ENCODE assay signal across 8 cellular contexts in the genomic region with DNA sequence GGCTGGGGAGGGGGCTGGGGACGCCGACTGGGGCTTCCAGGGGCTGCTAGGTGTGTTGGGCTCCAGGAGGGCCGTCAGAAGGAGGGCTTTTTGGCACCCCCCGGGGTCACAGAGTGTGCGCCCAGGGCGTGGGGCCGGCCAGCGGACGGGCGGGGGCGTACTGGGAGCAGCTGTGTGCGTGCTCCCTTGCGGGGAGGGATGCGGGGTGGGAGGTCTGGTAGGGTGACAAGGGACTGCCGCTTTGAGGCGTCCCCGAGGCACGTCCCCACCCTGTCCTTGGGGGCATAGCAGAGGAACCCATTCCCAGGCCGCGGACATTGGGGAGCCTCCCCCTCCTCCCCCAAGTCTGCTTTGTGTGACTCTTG. TPM values are rescaled to one million over a fixed set of nuclear protein-coding genes. Genes with fewer than 3 reads are reported as not detected.
DNase-seq lines count a peak whose midpoint lies in the region; ATAC-seq and TF ChIP-seq lines count a peak whose summit lies in the region.

No MANE protein-coding gene starts in this region.

- CTCF ChIA-PET in mammary epithelial cell (lab: Charles Lee; ENCODE audit: low non-redundant PET) = no interaction called here

- no peaks in the 10 kb centered on the region for H3K79me2 ChIP-seq in mammary epithelial cell (ENCODE audit: insufficient read depth, low read length)

- H3K9me3 ChIP-seq in right atrium auricular region (no peaks in the 10 kb centered on the region), mammary epithelial cell (replicated peaks; ENCODE audit: insufficient read depth, low read length) (no peaks in the 10 kb centered on the region), vagina (no peaks in the 10 kb centered on the region)

- intact Hi-C loops in left ventricle myocardium superior (cut with micrococcal nuclease) = no loop called here
- intact Hi-C loops in mammary epithelial cell (cut with micrococcal nuclease) = no loop called here
- intact Hi-C loops in vagina (cut with DNase I) = no loop called here

- no peak overlapping the region for H3K27ac Mint-ChIP-seq in natural killer cell treated with Interleukin-12 subunit alpha and Interleukin-12 subunit beta and Interleukin-15 and Interleukin-18, amount 100 ng/mL, for 72 hours

- H3K27me3 ChIP-seq in right atrium auricular region (no peaks in the 10 kb centered on the region), mammary epithelial cell (ENCODE audit: insufficient read depth, low read length) (peaks cover 19% of the 10 kb centered on the region), vagina (no peaks in the 10 kb centered on the region)

- no TSS peak for BruUV-seq in mammary epithelial cell (replicated peaks; lab: Mats Ljungman, UMichigan)

- H2AFZ ChIP-seq in mammary epithelial cell (ENCODE audit: low read depth, low read length) = no peak overlapping the region

- in situ Hi-C loops in mammary epithelial cell (cut with MboI; ENCODE audit: low sequenced_read_pairs in 2 of 2) = no loop called here

- TF ChIP-seq CTCF in right atrium auricular region (IDR thresholded peaks at IDR 0.05) (no peak), mammary epithelial cell (conservative IDR thresholded peaks at IDR 0.05 in 1 of 2, IDR thresholded peaks at IDR 0.05 in 1 of 2; ENCODE audit: extremely low read depth in 1 of 2, insufficient read depth in 1 of 2, low read depth in 1 of 2, low read length in 2 of 2) (no peak), vagina (IDR thresholded peaks at IDR 0.05) (no peak)

- H3K27me3 Mint-ChIP-seq in natural killer cell treated with Interleukin-12 subunit alpha and Interleukin-12 subunit beta and Interleukin-15 and Interleukin-18, amount 100 ng/mL, for 72 hours = peaks cover 26 to 36% of the 10 kb centered on the region in 2 donors

- no peaks in the 10 kb centered on the region for H3K36me3 Mint-ChIP-seq in natural killer cell treated with Interleukin-12 subunit alpha and Interleukin-12 subunit beta and Interleukin-15 and Interleukin-18, amount 100 ng/mL, for 72 hours

- no peaks in the 10 kb centered on the region for H3K9me3 Mint-ChIP-seq in natural killer cell treated with Interleukin-12 subunit alpha and Interleukin-12 subunit beta and Interleukin-15 and Interleukin-18, amount 100 ng/mL, for 72 hours

- H3K4me1 ChIP-seq in right atrium auricular region (peaks cover 0 to 79% of the 10 kb centered on the region in 2 donors), mammary epithelial cell (ENCODE audit: insufficient read depth, low read length) (peaks cover 40% of the 10 kb centered on the region), vagina (peaks cover 61% of the 10 kb centered on the region)

- H3K4me2 ChIP-seq in mammary epithelial cell (ENCODE audit: insufficient read depth, low read depth, low read length) = peak overlapping the region; percentile 89

- H4K20me1 ChIP-seq in mammary epithelial cell (ENCODE audit: insufficient read depth, low read length) = no peaks in the 10 kb centered on the region

- H3K36me3 ChIP-seq in right atrium auricular region = no peaks in the 10 kb centered on the region
- no peaks in the 10 kb centered on the region for H3K36me3 ChIP-seq in mammary epithelial cell (ENCODE audit: insufficient read depth, low read length)
- H3K36me3 ChIP-seq in vagina = no peaks in the 10 kb centered on the region

- H3K27ac ChIP-seq in right atrium auricular region (peak overlapping the region; percentile 64 to 71), mammary epithelial cell (ENCODE audit: insufficient read depth, low read depth, low read length) (no peak overlapping the region), vagina (no peak overlapping the region)

- peaks cover 4 to 12% of the 10 kb centered on the region in 2 donors for H3K4me1 Mint-ChIP-seq in natural killer cell treated with Interleukin-12 subunit alpha and Interleukin-12 subunit beta and Interleukin-15 and Interleukin-18, amount 100 ng/mL, for 72 hours (ENCODE audit: low read depth in 2 of 2)

- H3K4me3 ChIP-seq in right atrium auricular region (peak overlapping the region; percentile 46 to 67), mammary epithelial cell (replicated peaks in 1 of 3; ENCODE audit: insufficient read depth in 1 of 3, low read depth in 2 of 3, low read length in 3 of 3) (peak overlapping the region in 1 of 3 experiments; percentile 46), vagina (peak overlapping the region; percentile 51 to 61)

- no peak for TF ChIP-seq POLR2A in vagina (IDR thresholded peaks at IDR 0.05)

- no CpG with 5 or more reads among the region's 20 CpGs for WGBS in mammary epithelial cell (ENCODE audit: low coverage, missing lambda C conversion rate)

- no peak for DNase-seq in right atrium auricular region (ENCODE audit: low spot score)
- DNase-seq in left ventricle myocardium superior = no peak
- no peak for DNase-seq in mammary epithelial cell
- DNase-seq in natural killer cell treated with Interleukin-12 subunit alpha and Interleukin-12 subunit beta and Interleukin-15 and Interleukin-18, amount 100 ng/mL, for 72 hours (ENCODE audit: low spot score) = no peak
- DNase-seq in vagina (ENCODE audit: extremely low spot score in 2 of 2) = no peak
- DNase-seq in H4 (ENCODE audit: low spot score) = no peak
- DNase-seq in activated gamma-delta T cell treated with Interleukin-2 at 50 U/mL for 16 hours = no peak

- ATAC-seq in left ventricle myocardium superior = no peak
- no peak for ATAC-seq in natural killer cell treated with Interleukin-12 subunit alpha and Interleukin-12 subunit beta and Interleukin-15 and Interleukin-18, amount 100 ng/mL, for 72 hours
- no peak for ATAC-seq in HG03135 (IDR thresholded peaks at IDR 0.05; ENCODE audit: unreplicated experiment)

- no peak overlapping the region for H3K9ac ChIP-seq in mammary epithelial cell (ENCODE audit: insufficient read depth, low read length)

- H3K4me3 Mint-ChIP-seq in natural killer cell treated with Interleukin-12 subunit alpha and Interleukin-12 subunit beta and Interleukin-15 and Interleukin-18, amount 100 ng/mL, for 72 hours = peak overlapping the region; percentile 45

- dilution Hi-C loops in mammary epithelial cell (cut with HindIII; ENCODE audit: low sequenced_read_pairs) = no loop called here

RNA-seq across cellular contexts. Expression of a gene that starts 1.1 kb away (rescaled TPM):
- 1 to 10 TPM; 1.4 to 1.9 TPM for total RNA-seq in right atrium auricular region
- total RNA-seq in left ventricle myocardium superior = 3.4 TPM
- under 1 TPM; 0.28 to 0.67 TPM for total RNA-seq in mammary epithelial cell
- not detected for polyA plus RNA-seq in mammary epithelial cell
- polyA minus RNA-seq in mammary epithelial cell = not detected
- total RNA-seq in natural killer cell treated with Interleukin-12 subunit alpha and Interleukin-12 subunit beta and Interleukin-15 and Interleukin-18, amount 100 ng/mL, for 72 hours = not detected
- total RNA-seq in vagina = 1.7 TPM
- total RNA-seq in H4 (2014; rRNA removed; shearing (Covaris generic)) = 0.35 and 0.45 TPM in 2 replicates

Comparison
In these comparisons a context has a peak if more than half of its experiments do, and no peak if none do; other contexts are left out.
1. H3K27ac ChIP-seq: peak in right atrium auricular region (2 of 2); none in mammary epithelial cell (single experiment) and vagina (single experiment).